ENCODE assay signal across 25 cellular contexts in genomic region chr7:30447466-30447865, GRCh38.
"Had no signal": no experiment of that assay in that cellular context is flagged by ENCODE, and none has a peak within 500 bp of the region (broad histone marks: within the 10 kb centered on the region; RNA-seq: fewer than 3 reads in every experiment).

No MANE protein-coding gene starts in this region.

- H3K9me3 ChIP-seq: SJSA1 had no signal

- ATAC-seq: HepG2, K562, Panc1, PC-3 had no signal

- H3K27me3 ChIP-seq: SJSA1 had no signal

- H3K4me1 ChIP-seq: SJSA1 had no signal

- H3K4me2 ChIP-seq: KMS-11 had no signal

- DNase-seq: IMR-90, Kasumi-1, MM.1S, NCI-H1092 treated with DMSO at 0.1 percent for 48 hours, NCI-H1436, NCI-H187, NCI-H2029, NCI-H2081 treated with DMSO at 0.1 percent for 48 hours, NCI-H2171, NCI-H226, NCI-H446, NCI-H510A, NCI-H524 treated with DMSO at 0.1 percent for 48 hours, NCI-H69, NCI-H774, PC-3, Right ventricle myocardium superior, SIG-M5 had no signal

- H3K9ac ChIP-seq: KMS-11 had no signal

- FAIRE-seq: HepG2 had no signal

- H3K27ac ChIP-seq: KMS-11, RWPE1, SJSA1, SK-N-MC had no signal

- H3K4me3 ChIP-seq: K562, SJSA1, SK-N-MC had no signal
